ENCODE assay signal across 12 cellular contexts in the genomic region with DNA sequence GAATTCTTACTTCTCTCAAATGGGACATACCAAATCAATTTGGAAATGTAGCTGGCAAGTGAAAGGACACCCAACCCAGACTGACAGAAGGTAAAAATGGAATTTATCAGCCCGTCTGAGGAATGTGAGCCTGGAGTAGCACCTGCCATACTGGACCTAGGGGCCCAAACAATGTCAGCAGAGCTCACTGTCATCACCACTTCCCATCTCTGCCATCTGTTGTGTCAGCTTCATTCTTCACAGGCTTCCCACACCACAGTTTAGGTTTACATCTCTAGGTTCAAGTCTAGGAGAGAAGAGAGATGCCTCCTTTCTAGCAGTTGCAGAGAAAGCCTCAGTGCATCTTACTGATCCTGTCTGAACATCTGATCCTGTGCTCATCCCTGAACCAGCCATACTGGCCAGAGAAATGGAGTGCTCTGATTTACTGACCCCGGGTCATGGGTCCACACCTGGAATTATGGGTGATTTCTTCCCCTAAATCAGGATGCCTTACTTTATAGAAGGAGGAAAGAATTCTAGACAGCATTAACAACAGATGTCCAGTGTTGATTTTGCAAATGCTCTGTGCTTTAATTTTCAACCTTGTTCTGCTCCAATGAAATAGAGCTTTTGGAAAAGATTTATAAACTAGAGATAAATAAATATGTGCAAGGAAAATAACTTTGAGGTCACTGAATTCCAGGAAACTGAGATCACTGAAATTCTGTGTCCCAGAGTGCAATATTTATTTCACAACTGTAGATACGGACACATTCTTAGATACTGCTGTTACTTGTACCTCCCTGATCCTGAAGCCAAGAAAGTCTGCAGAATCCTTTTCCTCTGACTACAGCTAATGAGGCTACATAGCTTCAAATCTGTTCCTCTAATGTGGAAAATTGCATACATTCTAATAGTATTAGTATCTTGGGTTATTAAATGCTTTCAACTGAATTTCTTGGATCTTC.
A peak's percentile ranks its signal among the peaks of the same experiment; 100 is the strongest.
DNase-seq lines count a peak whose midpoint lies in the region; ATAC-seq and TF ChIP-seq lines count a peak whose summit lies in the region.
"Had no signal": no experiment of that assay in that cellular context is flagged by ENCODE, and none has a peak within 500 bp of the region (broad histone marks: within the 10 kb centered on the region; RNA-seq: fewer than 3 reads in every experiment).

No MANE protein-coding gene starts in this region.

- H3K27ac Mint-ChIP-seq in activated CD8-positive, alpha-beta T cell treated with anti-CD3 and anti-CD28 coated beads, Interleukin-2, amount 10 ng/mL, durations not matched to agents 7 days and 5 days: peak overlapping the region; percentile 11
- H3K27ac Mint-ChIP-seq: activated T-helper 2 cell treated with anti-CD3 and anti-CD28 coated beads, Interferon-gamma antibody, Interleukin-2, Interleukin-4, amounts not matched to agents 10 μg/mL and 5 μg/mL and 100 μg/mL, durations not matched to agents 14 hours and 24 hours and 36 hours had no signal

- no peaks in the 10 kb centered on the region for H3K9me3 Mint-ChIP-seq in activated CD8-positive, alpha-beta T cell treated with anti-CD3 and anti-CD28 coated beads, Interleukin-2, amount 10 ng/mL, durations not matched to agents 7 days and 5 days (ENCODE audit: insufficient read depth)
- H3K9me3 Mint-ChIP-seq: activated T-helper 2 cell treated with anti-CD3 and anti-CD28 coated beads, Interferon-gamma antibody, Interleukin-2, Interleukin-4, amounts not matched to agents 10 μg/mL and 5 μg/mL and 100 μg/mL, durations not matched to agents 14 hours and 24 hours and 36 hours had no signal

- no peaks in the 10 kb centered on the region for H3K4me1 Mint-ChIP-seq in activated CD8-positive, alpha-beta T cell treated with anti-CD3 and anti-CD28 coated beads, Interleukin-2, amount 10 ng/mL, durations not matched to agents 7 days and 5 days (ENCODE audit: low read depth)

- no peak for TF ChIP-seq CTCF in AG10803 (conservative IDR thresholded peaks at IDR 0.05; ENCODE audit: low read length)
- no peak for TF ChIP-seq CTCF in foreskin fibroblast (IDR thresholded peaks at IDR 0.05; ENCODE audit: low read depth, low read length)
- TF ChIP-seq CTCF in omental fat pad (IDR thresholded peaks at IDR 0.05): no peak

- H3K36me3 Mint-ChIP-seq in activated CD8-positive, alpha-beta T cell treated with anti-CD3 and anti-CD28 coated beads, Interleukin-2, amount 10 ng/mL, durations not matched to agents 7 days and 5 days (ENCODE audit: low read depth): peaks cover 89% of the 10 kb centered on the region

- H3K27me3 Mint-ChIP-seq in activated CD8-positive, alpha-beta T cell treated with anti-CD3 and anti-CD28 coated beads, Interleukin-2, amount 10 ng/mL, durations not matched to agents 7 days and 5 days (ENCODE audit: low read depth): no peaks in the 10 kb centered on the region

- DNase-seq in AG10803 (ENCODE audit: low read depth) (peak; percentile 81), foreskin fibroblast (peak; percentile 6 to 29), omental fat pad (ENCODE audit: low spot score) (no peak), NCI-H69 (lab: John Stamatoyannopoulos, UW) (no peak), DMS153 treated with DMSO at 0.1 percent for 48 hours (lab: John Stamatoyannopoulos, UW; ENCODE audit: unreplicated experiment) (no peak), NCI-H1694 (lab: John Stamatoyannopoulos, UW) (no peak)
- no peak for DNase-seq in activated CD8-positive, alpha-beta T cell treated with anti-CD3 and anti-CD28 coated beads, Interleukin-2, amount 10 ng/mL, durations not matched to agents 7 days and 5 days
- DNase-seq in activated CD4-positive, CD25-positive, alpha-beta regulatory T cell treated with anti-CD3 and anti-CD28 coated beads, Interleukin-2, amount 50 U/mL, for 72 hours: no peak
- DNase-seq: Calu3, glutamatergic neuron, nucleus accumbens had no signal

- no peak overlapping the region for H3K4me3 Mint-ChIP-seq in activated CD8-positive, alpha-beta T cell treated with anti-CD3 and anti-CD28 coated beads, Interleukin-2, amount 10 ng/mL, durations not matched to agents 7 days and 5 days

- POLR2A ChIA-PET in activated CD8-positive, alpha-beta T cell treated with anti-CD3 and anti-CD28 coated beads, Interleukin-2, amount 10 ng/mL, durations not matched to agents 7 days and 5 days (lab: Charles Lee): no interaction called here

- ATAC-seq in activated CD8-positive, alpha-beta T cell treated with anti-CD3 and anti-CD28 coated beads, Interleukin-2, amount 10 ng/mL, durations not matched to agents 7 days and 5 days: no peak
- ATAC-seq in omental fat pad (ENCODE audit: low FRiP score): peak; percentile 75

- no peak overlapping the region for H3K4me3 ChIP-seq in AG10803 (ENCODE audit: low read length)
- H3K4me3 ChIP-seq in foreskin fibroblast (ENCODE audit: low read depth in 1 of 2, low read length in 2 of 2): no peak overlapping the region

- CTCF ChIA-PET in activated CD8-positive, alpha-beta T cell treated with anti-CD3 and anti-CD28 coated beads, Interleukin-2, amount 10 ng/mL, durations not matched to agents 7 days and 5 days (lab: Charles Lee): no interaction called here

Comparison
In these comparisons a context has a peak if more than half of its experiments do, and no peak if none do; other contexts are left out.
1. DNase-seq: peak in AG10803 (single experiment) and foreskin fibroblast (2 of 2); none in activated CD8-positive, alpha-beta T cell treated with anti-CD3 and anti-CD28 coated beads, Interleukin-2, amount 10 ng/mL, durations not matched to agents 7 days and 5 days (single experiment), omental fat pad (single experiment), NCI-H69 (single experiment), DMS153 treated with DMSO at 0.1 percent for 48 hours (single experiment), activated CD4-positive, CD25-positive, alpha-beta regulatory T cell treated with anti-CD3 and anti-CD28 coated beads, Interleukin-2, amount 50 U/mL, for 72 hours (single experiment) and NCI-H1694 (single experiment).